ENCODE assay signal across 8 cellular contexts in the genomic region with DNA sequence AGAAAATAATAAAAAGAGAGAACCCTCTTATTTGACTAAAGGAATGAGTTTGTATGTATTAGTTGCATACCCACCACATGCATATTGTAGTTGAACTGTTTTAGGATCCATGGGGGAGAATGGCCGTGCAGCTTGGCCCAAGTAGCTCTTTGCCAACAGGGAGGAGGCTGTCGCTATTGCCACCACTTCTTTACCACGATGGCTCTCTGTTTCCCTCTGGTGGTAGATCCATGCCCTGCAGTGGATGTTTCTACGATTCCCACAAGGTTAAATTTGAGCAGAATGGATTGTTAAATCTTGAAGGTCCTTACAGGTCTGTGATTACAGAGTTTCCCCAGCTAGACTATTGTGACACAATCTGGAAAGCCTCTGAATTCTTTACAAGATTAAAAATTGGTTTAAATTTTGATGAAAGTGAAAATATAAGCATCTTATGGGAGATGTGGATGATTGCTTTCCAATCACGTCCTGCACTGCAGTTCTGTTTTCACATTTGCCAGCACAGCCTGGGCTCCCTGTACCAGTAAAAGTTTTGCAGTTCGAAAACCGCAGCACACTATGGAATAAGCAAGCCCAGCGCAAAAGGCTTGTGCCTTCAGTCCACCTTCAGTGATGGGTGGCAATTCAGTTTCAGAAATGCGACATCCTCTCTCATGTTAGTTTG. TPM values are rescaled to one million over a fixed set of nuclear protein-coding genes. Genes with fewer than 3 reads are reported as not detected.
A peak's percentile ranks its signal among the peaks of the same experiment; 100 is the strongest.
DNase-seq lines count a peak whose midpoint lies in the region; ATAC-seq and TF ChIP-seq lines count a peak whose summit lies in the region.

No MANE protein-coding gene starts in this region.

- peaks cover 36% of the 10 kb centered on the region for H3K27me3 Mint-ChIP-seq in nephron progenitor cell (ENCODE audit: low read depth, poor library complexity)

- H3K27ac Mint-ChIP-seq in nephron progenitor cell = no peak overlapping the region

- no peak overlapping the region for H3K9ac ChIP-seq in OCI-LY3 (ENCODE audit: low read length)

- H3K4me1 ChIP-seq in OCI-LY3 (ENCODE audit: low read length) (peaks cover 6% of the 10 kb centered on the region), esophagus squamous epithelium (no peaks in the 10 kb centered on the region), stomach (no peaks in the 10 kb centered on the region)

- TF ChIP-seq POLR2A in esophagus squamous epithelium (IDR thresholded peaks at IDR 0.05) (no peak), stomach (IDR thresholded peaks at IDR 0.05) (no peak)

- peak; percentile 82 for TF ChIP-seq CTCF in OCI-LY3 (IDR thresholded peaks at IDR 0.05; ENCODE audit: low read depth, low read length)
- peak; percentile 88 to 96 (median 92) for TF ChIP-seq CTCF in esophagus squamous epithelium (IDR thresholded peaks at IDR 0.05)
- TF ChIP-seq CTCF in nephron progenitor cell (IDR thresholded peaks at IDR 0.05) = peak; percentile 97
- TF ChIP-seq CTCF in stomach (IDR thresholded peaks at IDR 0.05) = peak in 5 of 7 experiments; percentile 82 to 93 (median 89)

- H3K36me3 ChIP-seq in OCI-LY3 (replicated peaks; ENCODE audit: low read depth, low read length) = no peaks in the 10 kb centered on the region
- H3K36me3 ChIP-seq in esophagus squamous epithelium = no peaks in the 10 kb centered on the region
- H3K36me3 ChIP-seq in stomach = no peaks in the 10 kb centered on the region

- H3K4me3 Mint-ChIP-seq in nephron progenitor cell = no peak overlapping the region

- peak; percentile 77 for ATAC-seq in GM18907 (IDR thresholded peaks at IDR 0.05; ENCODE audit: unreplicated experiment)

- intact Hi-C loops in esophagus squamous epithelium (cut with DNase I) (loop anchor here (10.0 kb wide), 1 partner anchor 120 kb away; no protein-coding TSS in a partner anchor), stomach (cut with DNase I; ENCODE audit: low total_unique reads) (no loop called here)

- H3K4me3 ChIP-seq in OCI-LY3 (ENCODE audit: low read length) = peak overlapping the region; percentile 17
- H3K4me3 ChIP-seq in esophagus squamous epithelium = no peak overlapping the region
- no peak overlapping the region for H3K4me3 ChIP-seq in stomach

- no peaks in the 10 kb centered on the region for H3K79me2 ChIP-seq in OCI-LY3 (ENCODE audit: low read length)

- H3K9me3 ChIP-seq in OCI-LY3 (ENCODE audit: insufficient read depth, low read length) (no peaks in the 10 kb centered on the region), esophagus squamous epithelium (no peaks in the 10 kb centered on the region), stomach (no peaks in the 10 kb centered on the region)

- no peaks in the 10 kb centered on the region for H3K9me3 Mint-ChIP-seq in nephron progenitor cell

- no peaks in the 10 kb centered on the region for H3K4me1 Mint-ChIP-seq in nephron progenitor cell

- TF ChIP-seq EP300 in stomach (IDR thresholded peaks at IDR 0.05) = no peak

- H3K27me3 ChIP-seq in OCI-LY3 (ENCODE audit: low read depth, low read length) (peaks cover 29% of the 10 kb centered on the region), esophagus squamous epithelium (peaks cover 0 to 33% (median 0%) of the 10 kb centered on the region in 4 donors), stomach (peaks cover 0 to 23% (median 0%) of the 10 kb centered on the region in 3 donors)

- peak overlapping the region; percentile 51 for H3K4me2 ChIP-seq in OCI-LY3 (ENCODE audit: low read length)

- no peak overlapping the region for H2AFZ ChIP-seq in OCI-LY3 (ENCODE audit: low read depth, low read length)

- H3K36me3 Mint-ChIP-seq in nephron progenitor cell (ENCODE audit: low read depth) = no peaks in the 10 kb centered on the region

- H3K27ac ChIP-seq in OCI-LY3 (ENCODE audit: low read length) (no peak overlapping the region), esophagus squamous epithelium (no peak overlapping the region), stomach (no peak overlapping the region)

- DNase-seq in AG20443 (ENCODE audit: low spot score) (peak; percentile 85), HT1080 (ENCODE audit: low read depth) (peak; percentile 46), esophagus squamous epithelium (lab: John Stamatoyannopoulos, UW) (no peak), nephron progenitor cell (peak; percentile 76), stomach (peak; percentile 80)
- peak; percentile 84 for DNase-seq in activated CD8-positive, alpha-beta memory T cell treated with anti-CD3 and anti-CD28 coated beads, Interleukin-2, amount 50 U/mL, for 48 hours

- WGBS in esophagus squamous epithelium, 2 donors = 23 to 35% methylated on average over 9 of the region's 9 CpGs
- WGBS in stomach, 5 donors = 23 to 37% (median 28%) methylated on average over 9 of the region's 9 CpGs

- H4K20me1 ChIP-seq in OCI-LY3 (ENCODE audit: insufficient read depth, low read length) = no peaks in the 10 kb centered on the region

RNA-seq across cellular contexts. Expression of a gene that starts 34.4 kb away (rescaled TPM):
- not detected in 2 replicates for total RNA-seq in HT1080 (2014; rRNA removed; shearing (Covaris generic))
- 0.05 TPM in 1 of 2 replicates, not detected in the other for polyA plus RNA-seq in HT1080 (2015; cell fraction: cytosol; rRNA removed)
- 0.10 and 0.33 TPM in 2 replicates for polyA plus RNA-seq in HT1080 (2015; cell fraction: nucleus; rRNA removed)
- total RNA-seq in esophagus squamous epithelium (under 1 TPM in 3 of 4 donors, not detected in 1; 0.04 to 0.38 (median 0.06) TPM), stomach (10 to 100 TPM in 1 of 5 donors, 1 to 10 TPM in 1, under 1 TPM in 1, not detected in 2; 0.43 to 11.0 (median 4.0) TPM)
- under 1 TPM in 2 of 3 donors, not detected in 1; 0.06 to 0.10 TPM for polyA plus RNA-seq in stomach
